2 cellular contexts compared by ENCODE assay signal in the genomic region with DNA sequence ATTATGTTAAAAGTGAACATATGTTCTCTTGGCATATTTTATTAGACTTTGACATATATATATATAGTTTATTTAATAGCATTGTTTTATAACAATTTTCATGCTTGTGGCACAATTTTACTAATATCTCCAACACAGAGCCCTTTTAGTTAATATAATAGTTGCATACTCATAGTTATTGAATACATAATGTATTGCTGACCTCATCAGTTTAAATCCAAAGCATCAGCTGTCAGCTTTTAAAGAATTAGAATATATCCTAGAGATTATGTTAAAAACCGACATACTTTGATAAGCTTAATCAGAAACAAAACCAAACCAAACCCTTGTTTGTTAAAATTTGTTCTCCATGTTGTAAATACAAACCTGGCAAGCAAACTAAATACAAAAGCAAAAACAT.
TF ChIP-seq lines count a peak whose summit lies in the region.

No MANE protein-coding gene starts in this region.

TF ChIP-seq in HepG2, 621 proteins besides CTCF, POLR2A, EP300 and RAD21 (continued from another document and continues in another):
- TF ChIP-seq, protein P1, sequence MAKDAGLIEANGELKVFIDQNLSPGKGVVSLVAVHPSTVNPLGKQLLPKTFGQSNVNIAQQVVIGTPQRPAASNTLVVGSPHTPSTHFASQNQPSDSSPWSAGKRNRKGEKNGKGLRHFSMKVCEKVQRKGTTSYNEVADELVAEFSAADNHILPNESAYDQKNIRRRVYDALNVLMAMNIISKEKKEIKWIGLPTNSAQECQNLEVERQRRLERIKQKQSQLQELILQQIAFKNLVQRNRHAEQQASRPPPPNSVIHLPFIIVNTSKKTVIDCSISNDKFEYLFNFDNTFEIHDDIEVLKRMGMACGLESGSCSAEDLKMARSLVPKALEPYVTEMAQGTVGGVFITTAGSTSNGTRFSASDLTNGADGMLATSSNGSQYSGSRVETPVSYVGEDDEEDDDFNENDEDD (CRISPR knock-in tag; IDR thresholded peaks at IDR 0.05; ENCODE audit: borderline replicate concordance) = no peak
- TF ChIP-seq ZNF775 (CRISPR knock-in tag; IDR thresholded peaks at IDR 0.05; ENCODE audit: borderline replicate concordance) (no peak), MAFK (conservative IDR thresholded peaks at IDR 0.05 in 1 of 2, IDR thresholded peaks at IDR 0.05 in 1 of 2; ENCODE audit: low read length in 2 of 2) (peak; percentile 87 to 95), MAFF (IDR thresholded peaks at IDR 0.05; ENCODE audit: low read depth, low read length) (peak; percentile 89), U2AF1 (optimal IDR thresholded peaks at IDR 0.05; ENCODE audit: low read depth, low read length) (no peak), KAT7 (CRISPR knock-in tag; IDR thresholded peaks at IDR 0.05; ENCODE audit: borderline replicate concordance) (no peak)
- TF ChIP-seq, protein P2, sequence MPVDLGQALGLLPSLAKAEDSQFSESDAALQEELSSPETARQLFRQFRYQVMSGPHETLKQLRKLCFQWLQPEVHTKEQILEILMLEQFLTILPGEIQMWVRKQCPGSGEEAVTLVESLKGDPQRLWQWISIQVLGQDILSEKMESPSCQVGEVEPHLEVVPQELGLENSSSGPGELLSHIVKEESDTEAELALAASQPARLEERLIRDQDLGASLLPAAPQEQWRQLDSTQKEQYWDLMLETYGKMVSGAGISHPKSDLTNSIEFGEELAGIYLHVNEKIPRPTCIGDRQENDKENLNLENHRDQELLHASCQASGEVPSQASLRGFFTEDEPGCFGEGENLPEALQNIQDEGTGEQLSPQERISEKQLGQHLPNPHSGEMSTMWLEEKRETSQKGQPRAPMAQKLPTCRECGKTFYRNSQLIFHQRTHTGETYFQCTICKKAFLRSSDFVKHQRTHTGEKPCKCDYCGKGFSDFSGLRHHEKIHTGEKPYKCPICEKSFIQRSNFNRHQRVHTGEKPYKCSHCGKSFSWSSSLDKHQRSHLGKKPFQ (CRISPR knock-in tag; IDR thresholded peaks at IDR 0.05; ENCODE audit: insufficient replicate concordance) = no peak
- TF ChIP-seq, protein P3, sequence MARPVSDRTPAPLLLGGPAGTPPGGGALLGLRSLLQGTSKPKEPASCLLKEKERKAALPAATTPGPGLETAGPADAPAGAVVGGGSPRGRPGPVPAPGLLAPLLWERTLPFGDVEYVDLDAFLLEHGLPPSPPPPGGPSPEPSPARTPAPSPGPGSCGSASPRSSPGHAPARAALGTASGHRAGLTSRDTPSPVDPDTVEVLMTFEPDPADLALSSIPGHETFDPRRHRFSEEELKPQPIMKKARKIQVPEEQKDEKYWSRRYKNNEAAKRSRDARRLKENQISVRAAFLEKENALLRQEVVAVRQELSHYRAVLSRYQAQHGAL (CRISPR knock-in tag; IDR thresholded peaks at IDR 0.05; ENCODE audit: not compliant biosample characterization) = no peak
- TF ChIP-seq, protein P4, sequence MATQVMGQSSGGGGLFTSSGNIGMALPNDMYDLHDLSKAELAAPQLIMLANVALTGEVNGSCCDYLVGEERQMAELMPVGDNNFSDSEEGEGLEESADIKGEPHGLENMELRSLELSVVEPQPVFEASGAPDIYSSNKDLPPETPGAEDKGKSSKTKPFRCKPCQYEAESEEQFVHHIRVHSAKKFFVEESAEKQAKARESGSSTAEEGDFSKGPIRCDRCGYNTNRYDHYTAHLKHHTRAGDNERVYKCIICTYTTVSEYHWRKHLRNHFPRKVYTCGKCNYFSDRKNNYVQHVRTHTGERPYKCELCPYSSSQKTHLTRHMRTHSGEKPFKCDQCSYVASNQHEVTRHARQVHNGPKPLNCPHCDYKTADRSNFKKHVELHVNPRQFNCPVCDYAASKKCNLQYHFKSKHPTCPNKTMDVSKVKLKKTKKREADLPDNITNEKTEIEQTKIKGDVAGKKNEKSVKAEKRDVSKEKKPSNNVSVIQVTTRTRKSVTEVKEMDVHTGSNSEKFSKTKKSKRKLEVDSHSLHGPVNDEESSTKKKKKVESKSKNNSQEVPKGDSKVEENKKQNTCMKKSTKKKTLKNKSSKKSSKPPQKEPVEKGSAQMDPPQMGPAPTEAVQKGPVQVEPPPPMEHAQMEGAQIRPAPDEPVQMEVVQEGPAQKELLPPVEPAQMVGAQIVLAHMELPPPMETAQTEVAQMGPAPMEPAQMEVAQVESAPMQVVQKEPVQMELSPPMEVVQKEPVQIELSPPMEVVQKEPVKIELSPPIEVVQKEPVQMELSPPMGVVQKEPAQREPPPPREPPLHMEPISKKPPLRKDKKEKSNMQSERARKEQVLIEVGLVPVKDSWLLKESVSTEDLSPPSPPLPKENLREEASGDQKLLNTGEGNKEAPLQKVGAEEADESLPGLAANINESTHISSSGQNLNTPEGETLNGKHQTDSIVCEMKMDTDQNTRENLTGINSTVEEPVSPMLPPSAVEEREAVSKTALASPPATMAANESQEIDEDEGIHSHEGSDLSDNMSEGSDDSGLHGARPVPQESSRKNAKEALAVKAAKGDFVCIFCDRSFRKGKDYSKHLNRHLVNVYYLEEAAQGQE (IDR thresholded peaks at IDR 0.05; ENCODE audit: borderline replicate concordance in 1 of 2, low read depth in 1 of 2, low read length in 2 of 2) = no peak
- TF ChIP-seq, protein P5, sequence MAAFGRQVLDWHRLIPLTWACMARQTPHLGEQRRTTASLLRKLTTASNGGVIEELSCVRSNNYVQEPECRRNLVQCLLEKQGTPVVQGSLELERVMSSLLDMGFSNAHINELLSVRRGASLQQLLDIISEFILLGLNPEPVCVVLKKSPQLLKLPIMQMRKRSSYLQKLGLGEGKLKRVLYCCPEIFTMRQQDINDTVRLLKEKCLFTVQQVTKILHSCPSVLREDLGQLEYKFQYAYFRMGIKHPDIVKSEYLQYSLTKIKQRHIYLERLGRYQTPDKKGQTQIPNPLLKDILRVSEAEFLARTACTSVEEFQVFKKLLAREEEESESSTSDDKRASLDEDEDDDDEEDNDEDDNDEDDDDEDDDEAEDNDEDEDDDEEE (CRISPR knock-in tag; IDR thresholded peaks at IDR 0.05) = no peak

TF ChIP-seq in A549, 52 proteins besides CTCF, POLR2A, EP300 and RAD21 (continued from another document):
- TF ChIP-seq, protein P4 (IDR thresholded peaks at IDR 0.05) = no peak
